In the genomic region with DNA sequence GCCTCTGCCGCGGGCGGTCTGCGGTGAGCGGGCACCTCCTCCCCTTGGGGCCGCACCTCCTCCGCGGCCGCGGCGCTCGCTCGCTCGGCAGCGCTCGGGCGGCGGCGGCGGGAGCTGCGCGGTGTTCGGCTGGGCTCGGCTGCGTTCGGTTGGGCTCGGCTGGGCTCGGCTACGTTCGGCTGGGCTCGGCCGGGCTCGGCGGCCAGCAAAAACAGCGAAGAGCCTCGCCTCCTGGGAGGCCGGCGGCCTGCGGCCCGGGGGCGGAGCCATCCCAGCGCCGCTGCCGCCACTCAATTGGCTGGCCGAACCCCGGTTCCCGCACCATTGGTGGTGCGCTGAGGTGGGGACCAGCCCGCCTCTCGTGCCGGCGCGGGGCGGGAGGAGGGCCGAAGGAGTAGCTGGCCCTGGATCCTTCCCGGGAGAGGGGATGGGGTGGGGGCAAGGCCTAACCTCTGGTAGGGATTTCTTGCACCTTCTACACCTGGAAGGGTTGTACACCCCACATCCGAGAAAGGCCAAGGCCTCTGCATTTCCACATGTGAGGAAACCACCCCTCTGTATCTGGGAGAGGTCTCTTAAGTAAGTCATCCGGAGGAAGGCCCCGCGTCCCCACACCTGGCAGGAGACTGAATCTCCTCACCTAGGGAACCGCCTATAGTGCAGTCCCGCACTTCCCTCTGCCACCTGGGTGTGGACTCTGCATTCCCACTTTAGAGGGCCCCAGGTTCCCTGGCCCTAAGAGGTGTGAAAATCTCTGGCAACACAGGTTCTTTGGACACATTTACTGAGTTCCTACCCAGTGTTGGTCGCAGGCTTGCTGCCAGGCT, we compare ENCODE assay signal across 1 cellular context.
A peak's percentile ranks its signal among the peaks of the same experiment; 100 is the strongest.
TF ChIP-seq lines count a peak whose summit lies in the region.

TSS of gene ENHO (minus strand) at position 20 of the 827 bp plus-strand sequence. CDS start 1,295 bp downstream, outside the sequence.

TF ChIP-seq in K562, 482 proteins besides CTCF, POLR2A, EP300 and RAD21 (continued from another document and continues in another):
- TF ChIP-seq, protein P1, sequence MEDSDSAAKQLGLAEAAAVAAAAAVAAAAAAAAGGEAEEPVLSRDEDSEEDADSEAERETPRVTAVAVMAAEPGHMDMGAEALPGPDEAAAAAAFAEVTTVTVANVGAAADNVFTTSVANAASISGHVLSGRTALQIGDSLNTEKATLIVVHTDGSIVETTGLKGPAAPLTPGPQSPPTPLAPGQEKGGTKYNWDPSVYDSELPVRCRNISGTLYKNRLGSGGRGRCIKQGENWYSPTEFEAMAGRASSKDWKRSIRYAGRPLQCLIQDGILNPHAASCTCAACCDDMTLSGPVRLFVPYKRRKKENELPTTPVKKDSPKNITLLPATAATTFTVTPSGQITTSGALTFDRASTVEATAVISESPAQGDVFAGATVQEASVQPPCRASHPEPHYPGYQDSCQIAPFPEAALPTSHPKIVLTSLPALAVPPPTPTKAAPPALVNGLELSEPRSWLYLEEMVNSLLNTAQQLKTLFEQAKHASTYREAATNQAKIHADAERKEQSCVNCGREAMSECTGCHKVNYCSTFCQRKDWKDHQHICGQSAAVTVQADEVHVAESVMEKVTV (CRISPR knock-in tag; IDR thresholded peaks at IDR 0.05): peak; percentile 59
- TF ChIP-seq SETDB1 (IDR thresholded peaks at IDR 0.05; ENCODE audit: low read length): no peak
- TF ChIP-seq, protein P2, sequence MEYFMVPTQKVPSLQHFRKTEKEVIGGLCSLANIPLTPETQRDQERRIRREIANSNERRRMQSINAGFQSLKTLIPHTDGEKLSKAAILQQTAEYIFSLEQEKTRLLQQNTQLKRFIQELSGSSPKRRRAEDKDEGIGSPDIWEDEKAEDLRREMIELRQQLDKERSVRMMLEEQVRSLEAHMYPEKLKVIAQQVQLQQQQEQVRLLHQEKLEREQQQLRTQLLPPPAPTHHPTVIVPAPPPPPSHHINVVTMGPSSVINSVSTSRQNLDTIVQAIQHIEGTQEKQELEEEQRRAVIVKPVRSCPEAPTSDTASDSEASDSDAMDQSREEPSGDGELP (CRISPR knock-in tag; IDR thresholded peaks at IDR 0.05; ENCODE audit: borderline replicate concordance): peak; percentile 23; the same call in 1 of the 2 replicates
- no peak for TF ChIP-seq E2F4 (CRISPR knock-in tag; IDR thresholded peaks at IDR 0.05; ENCODE audit: low read depth)
- TF ChIP-seq CAMTA2 (CRISPR knock-in tag; conservative IDR thresholded peaks at IDR 0.05): no peak
- no peak for TF ChIP-seq SNRNP70 (optimal IDR thresholded peaks at IDR 0.05; ENCODE audit: low read depth, low read length)
- no peak for TF ChIP-seq STAT5B (CRISPR knock-in tag; IDR thresholded peaks at IDR 0.05)
- no peak for TF ChIP-seq ETS2 (tag; IDR thresholded peaks at IDR 0.05; ENCODE audit: borderline replicate concordance, poor library complexity, severe bottlenecking)
- TF ChIP-seq HMG20A (CRISPR knock-in tag; conservative IDR thresholded peaks at IDR 0.05): no peak
- no peak; the same call in 1 of the 2 replicates for TF ChIP-seq VEZF1 (CRISPR knock-in tag; IDR thresholded peaks at IDR 0.05)
- TF ChIP-seq TSHZ1 (CRISPR knock-in tag; IDR thresholded peaks at IDR 0.05): no peak
- TF ChIP-seq ZKSCAN3 (CRISPR knock-in tag; IDR thresholded peaks at IDR 0.05): no peak
- no peak for TF ChIP-seq ZNF589 (CRISPR knock-in tag; IDR thresholded peaks at IDR 0.05; ENCODE audit: low read depth)
- no peak for TF ChIP-seq SLC30A9 (CRISPR knock-in tag; IDR thresholded peaks at IDR 0.05)
- TF ChIP-seq CEBPG (CRISPR knock-in tag; IDR thresholded peaks at IDR 0.05): no peak
- TF ChIP-seq CEBPG (tag; conservative IDR thresholded peaks at IDR 0.05 in 1 of 2, IDR thresholded peaks at IDR 0.05 in 1 of 2): no peak
- TF ChIP-seq ZNF592 (IDR thresholded peaks at IDR 0.05): no peak
- TF ChIP-seq PHF20 (IDR thresholded peaks at IDR 0.05; ENCODE audit: partially characterized antibody): no peak
- TF ChIP-seq ZNF77 (CRISPR knock-in tag; IDR thresholded peaks at IDR 0.05): no peak
- no peak for TF ChIP-seq TARDBP (IDR thresholded peaks at IDR 0.05)
- no peak for TF ChIP-seq ZNF311 (CRISPR knock-in tag; IDR thresholded peaks at IDR 0.05)
- no peak for TF ChIP-seq HEY1 (CRISPR knock-in tag; IDR thresholded peaks at IDR 0.05; ENCODE audit: borderline replicate concordance)
- no peak for TF ChIP-seq EZH2 (IDR thresholded peaks at IDR 0.05; ENCODE audit: borderline replicate concordance, low read depth, low read length)
- no peak for TF ChIP-seq ELF2 (CRISPR knock-in tag; IDR thresholded peaks at IDR 0.05)
- TF ChIP-seq ELK3 (CRISPR knock-in tag; IDR thresholded peaks at IDR 0.05): no peak
- TF ChIP-seq, protein P3, sequence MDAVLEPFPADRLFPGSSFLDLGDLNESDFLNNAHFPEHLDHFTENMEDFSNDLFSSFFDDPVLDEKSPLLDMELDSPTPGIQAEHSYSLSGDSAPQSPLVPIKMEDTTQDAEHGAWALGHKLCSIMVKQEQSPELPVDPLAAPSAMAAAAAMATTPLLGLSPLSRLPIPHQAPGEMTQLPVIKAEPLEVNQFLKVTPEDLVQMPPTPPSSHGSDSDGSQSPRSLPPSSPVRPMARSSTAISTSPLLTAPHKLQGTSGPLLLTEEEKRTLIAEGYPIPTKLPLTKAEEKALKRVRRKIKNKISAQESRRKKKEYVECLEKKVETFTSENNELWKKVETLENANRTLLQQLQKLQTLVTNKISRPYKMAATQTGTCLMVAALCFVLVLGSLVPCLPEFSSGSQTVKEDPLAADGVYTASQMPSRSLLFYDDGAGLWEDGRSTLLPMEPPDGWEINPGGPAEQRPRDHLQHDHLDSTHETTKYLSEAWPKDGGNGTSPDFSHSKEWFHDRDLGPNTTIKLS (IDR thresholded peaks at IDR 0.05; ENCODE audit: borderline replicate concordance, low read depth): no peak
- TF ChIP-seq E2F6 (IDR thresholded peaks at IDR 0.05; ENCODE audit: borderline replicate concordance in 1 of 2, extremely low read depth in 1 of 2, insufficient read depth in 1 of 2, insufficient read length in 1 of 2, low read depth in 1 of 2, low read length in 1 of 2, poor library complexity in 1 of 2, severe bottlenecking in 1 of 2): peak; percentile 38 to 81
- TF ChIP-seq PHTF2 (CRISPR knock-in tag; IDR thresholded peaks at IDR 0.05): no peak
- TF ChIP-seq SAFB (IDR thresholded peaks at IDR 0.05; ENCODE audit: borderline replicate concordance, low read depth, low read length): no peak
- no peak for TF ChIP-seq TFAM (CRISPR knock-in tag; conservative IDR thresholded peaks at IDR 0.05)
- TF ChIP-seq NONO (IDR thresholded peaks at IDR 0.05; ENCODE audit: low read depth in 2 of 2, low read length in 1 of 2): 0 out of 4 replicates have a peak, but pooled peaks of 1 of the 2 experiments have one; percentile 57
- TF ChIP-seq NR4A1 (CRISPR knock-in tag; IDR thresholded peaks at IDR 0.05): no peak
- no peak for TF ChIP-seq NR4A1 (tag; IDR thresholded peaks at IDR 0.05)
- TF ChIP-seq NKRF (IDR thresholded peaks at IDR 0.05; ENCODE audit: borderline replicate concordance): no peak
- no peak for TF ChIP-seq MED1 (CRISPR knock-in tag; IDR thresholded peaks at IDR 0.05; ENCODE audit: borderline replicate concordance)
- no peak for TF ChIP-seq ZNF436 (CRISPR knock-in tag; IDR thresholded peaks at IDR 0.05)
- TF ChIP-seq PHF8 (IDR thresholded peaks at IDR 0.05; ENCODE audit: borderline replicate concordance, low read length): no peak
- TF ChIP-seq MIER1 (IDR thresholded peaks at IDR 0.05; ENCODE audit: low read depth): no peak
- no peak for TF ChIP-seq NR3C1 (CRISPR knock-in tag; IDR thresholded peaks at IDR 0.05)
- no peak for TF ChIP-seq NFXL1 (CRISPR knock-in tag; IDR thresholded peaks at IDR 0.05)
